ENCODE assay signal across 1 cellular context in genomic region chr14:90354551-90355298, GRCh38.
TF ChIP-seq lines count a peak whose summit lies in the region.

No MANE protein-coding gene starts in this region.

TF ChIP-seq in H1, 55 proteins besides CTCF, POLR2A, EP300 and RAD21:
- no peak for TF ChIP-seq SIX5 (IDR thresholded peaks at IDR 0.05; ENCODE audit: low read depth, low read length)
- TF ChIP-seq BACH1 (IDR thresholded peaks at IDR 0.05; ENCODE audit: low read length): no peak
- no peak for TF ChIP-seq KDM1A (IDR thresholded peaks at IDR 0.05; ENCODE audit: borderline replicate concordance, low read length)
- no peak for TF ChIP-seq PHF8 (conservative IDR thresholded peaks at IDR 0.05; ENCODE audit: low read depth, low read length)
- no peak for TF ChIP-seq JUN (IDR thresholded peaks at IDR 0.05; ENCODE audit: low read depth, low read length)
- TF ChIP-seq CREB1 (IDR thresholded peaks at IDR 0.05): no peak
- no peak for TF ChIP-seq E2F6 (IDR thresholded peaks at IDR 0.05)
- no peak for TF ChIP-seq USF2 (IDR thresholded peaks at IDR 0.05; ENCODE audit: low read length)
- no peak for TF ChIP-seq ATF2 (IDR thresholded peaks at IDR 0.05; ENCODE audit: low read length)
